ENCODE assay signal across 1 cellular context in the genomic region with DNA sequence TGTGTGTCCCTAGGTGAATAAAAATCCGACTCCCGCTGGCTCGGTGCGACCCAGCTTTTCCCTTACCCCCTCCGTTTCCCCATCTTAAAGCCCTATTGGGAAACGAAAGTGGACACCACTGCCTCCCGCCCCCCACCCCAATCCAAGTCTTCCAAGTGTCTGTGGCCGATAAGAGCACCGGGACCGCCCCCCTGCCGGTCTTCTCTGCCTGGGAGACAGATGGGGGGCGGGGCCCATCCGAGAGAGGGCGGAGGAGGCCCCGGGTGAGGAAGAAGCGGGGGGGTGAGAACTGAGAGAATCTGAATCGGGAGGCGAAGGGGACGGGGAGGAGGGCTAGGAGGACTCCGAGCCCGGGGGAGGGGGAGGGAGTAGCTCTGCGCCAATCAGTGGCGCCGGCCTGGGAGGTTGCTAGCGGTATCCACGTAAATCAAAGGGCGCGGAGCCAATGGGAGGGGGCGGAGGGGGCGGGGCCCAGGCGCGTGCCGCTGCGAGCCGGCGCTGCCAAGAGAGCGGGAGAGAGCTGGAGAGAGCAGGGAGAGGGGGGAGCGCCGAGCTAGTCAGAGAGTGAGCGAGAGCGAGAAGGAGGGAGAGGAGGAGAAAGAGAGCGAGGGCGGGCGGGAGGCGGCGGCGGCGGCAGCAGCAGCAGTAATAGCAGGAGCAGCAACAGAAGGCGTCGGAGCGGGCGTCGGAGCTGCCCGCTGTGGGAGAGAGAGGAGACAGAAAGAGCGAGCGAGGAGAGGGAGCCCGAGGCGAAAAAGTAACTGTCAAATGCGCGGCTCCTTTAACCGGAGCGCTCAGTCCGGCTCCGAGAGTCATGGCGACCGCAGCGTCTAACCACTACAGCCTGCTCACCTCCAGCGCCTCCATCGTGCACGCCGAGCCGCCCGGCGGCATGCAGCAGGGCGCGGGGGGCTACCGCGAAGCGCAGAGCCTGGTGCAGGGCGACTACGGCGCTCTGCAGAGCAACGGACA.
TF ChIP-seq lines count a peak whose summit lies in the region.

A gene (plus strand): TSS at position 515 of the 972 bp plus-strand sequence. CDS start 300 bp downstream, at position 815.

TF ChIP-seq in HEK293, 187 proteins besides CTCF, POLR2A, EP300 and RAD21 (continued from another document):
- TF ChIP-seq, protein P1, sequence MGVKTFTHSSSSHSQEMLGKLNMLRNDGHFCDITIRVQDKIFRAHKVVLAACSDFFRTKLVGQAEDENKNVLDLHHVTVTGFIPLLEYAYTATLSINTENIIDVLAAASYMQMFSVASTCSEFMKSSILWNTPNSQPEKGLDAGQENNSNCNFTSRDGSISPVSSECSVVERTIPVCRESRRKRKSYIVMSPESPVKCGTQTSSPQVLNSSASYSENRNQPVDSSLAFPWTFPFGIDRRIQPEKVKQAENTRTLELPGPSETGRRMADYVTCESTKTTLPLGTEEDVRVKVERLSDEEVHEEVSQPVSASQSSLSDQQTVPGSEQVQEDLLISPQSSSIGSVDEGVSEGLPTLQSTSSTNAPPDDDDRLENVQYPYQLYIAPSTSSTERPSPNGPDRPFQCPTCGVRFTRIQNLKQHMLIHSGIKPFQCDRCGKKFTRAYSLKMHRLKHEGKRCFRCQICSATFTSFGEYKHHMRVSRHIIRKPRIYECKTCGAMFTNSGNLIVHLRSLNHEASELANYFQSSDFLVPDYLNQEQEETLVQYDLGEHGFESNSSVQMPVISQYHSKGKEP (tag by site-specific recombination; IDR thresholded peaks at IDR 0.05) = no peak
- TF ChIP-seq OVOL3 (tag by site-specific recombination; IDR thresholded peaks at IDR 0.05) (peak; percentile 78; the same call in 1 of the 2 replicates), ZNF169 (tag by site-specific recombination; IDR thresholded peaks at IDR 0.05) (peak; percentile 82), ZXDB (tag by site-specific recombination; IDR thresholded peaks at IDR 0.05) (peak; percentile 59), FEZF1 (tag by site-specific recombination; IDR thresholded peaks at IDR 0.05) (peak; percentile 15; the same call in 1 of the 2 replicates), ZBTB21 (tag by site-specific recombination; IDR thresholded peaks at IDR 0.05) (no peak), SCRT1 (tag by site-specific recombination; IDR thresholded peaks at IDR 0.05; ENCODE audit: borderline replicate concordance) (no peak), ZNF629 (tag by site-specific recombination; IDR thresholded peaks at IDR 0.05) (no peak; the same call in 1 of the 2 replicates), ZNF624 (tag by site-specific recombination; IDR thresholded peaks at IDR 0.05) (no peak), ZNF335 (tag by site-specific recombination; conservative IDR thresholded peaks at IDR 0.05) (peak; percentile 52), ZBTB7A (tag by site-specific recombination; IDR thresholded peaks at IDR 0.05; ENCODE audit: low read depth) (no peak), ZNF114 (tag by site-specific recombination; IDR thresholded peaks at IDR 0.05) (no peak), ZNF433 (tag by site-specific recombination; IDR thresholded peaks at IDR 0.05; ENCODE audit: low read depth) (no peak), KLF9 (tag by site-specific recombination; IDR thresholded peaks at IDR 0.05; ENCODE audit: low read depth) (peak; percentile 90), ZNF24 (tag by site-specific recombination; IDR thresholded peaks at IDR 0.05) (0 out of 2 replicates have a peak, but pooled peaks have one; percentile 21), HOXD13 (CRISPR knock-in tag; IDR thresholded peaks at IDR 0.05; ENCODE audit: borderline replicate concordance) (no peak), ZNF2 (tag by site-specific recombination; IDR thresholded peaks at IDR 0.05) (peak; percentile 53), ZNF610 (tag by site-specific recombination; IDR thresholded peaks at IDR 0.05; ENCODE audit: borderline replicate concordance) (peak; percentile 82), PRDM1 (tag by site-specific recombination; IDR thresholded peaks at IDR 0.05) (peak; percentile 100), EGR2 (tag by site-specific recombination; IDR thresholded peaks at IDR 0.05; ENCODE audit: low read depth) (peak; percentile 93), KLF16 (tag by site-specific recombination; IDR thresholded peaks at IDR 0.05) (peak; percentile 87), ZNF707 (tag by site-specific recombination; IDR thresholded peaks at IDR 0.05) (no peak), ZNF221 (tag by site-specific recombination; IDR thresholded peaks at IDR 0.05; ENCODE audit: borderline replicate concordance) (no peak), GFI1B (tag by site-specific recombination; IDR thresholded peaks at IDR 0.05) (no peak), ZNF121 (tag by site-specific recombination; IDR thresholded peaks at IDR 0.05) (no peak), ZNF423 (tag by site-specific recombination; IDR thresholded peaks at IDR 0.05) (no peak), ZNF10 (tag by site-specific recombination; IDR thresholded peaks at IDR 0.05) (no peak), KLF10 (tag by site-specific recombination; IDR thresholded peaks at IDR 0.05) (no peak), ZSCAN30 (tag by site-specific recombination; IDR thresholded peaks at IDR 0.05) (peak; percentile 59; the same call in 1 of the 2 replicates), ZNF670 (tag by site-specific recombination; IDR thresholded peaks at IDR 0.05; ENCODE audit: low read depth) (no peak), ZNF146 (tag by site-specific recombination; IDR thresholded peaks at IDR 0.05) (no peak)
- TF ChIP-seq, protein P2, sequence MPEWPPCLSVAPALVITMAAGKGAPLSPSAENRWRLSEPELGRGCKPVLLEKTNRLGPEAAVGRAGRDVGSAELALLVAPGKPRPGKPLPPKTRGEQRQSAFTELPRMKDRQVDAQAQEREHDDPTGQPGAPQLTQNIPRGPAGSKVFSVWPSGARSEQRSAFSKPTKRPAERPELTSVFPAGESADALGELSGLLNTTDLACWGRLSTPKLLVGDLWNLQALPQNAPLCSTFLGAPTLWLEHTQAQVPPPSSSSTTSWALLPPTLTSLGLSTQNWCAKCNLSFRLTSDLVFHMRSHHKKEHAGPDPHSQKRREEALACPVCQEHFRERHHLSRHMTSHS (tag by site-specific recombination; IDR thresholded peaks at IDR 0.05) = no peak
- TF ChIP-seq, protein P3, sequence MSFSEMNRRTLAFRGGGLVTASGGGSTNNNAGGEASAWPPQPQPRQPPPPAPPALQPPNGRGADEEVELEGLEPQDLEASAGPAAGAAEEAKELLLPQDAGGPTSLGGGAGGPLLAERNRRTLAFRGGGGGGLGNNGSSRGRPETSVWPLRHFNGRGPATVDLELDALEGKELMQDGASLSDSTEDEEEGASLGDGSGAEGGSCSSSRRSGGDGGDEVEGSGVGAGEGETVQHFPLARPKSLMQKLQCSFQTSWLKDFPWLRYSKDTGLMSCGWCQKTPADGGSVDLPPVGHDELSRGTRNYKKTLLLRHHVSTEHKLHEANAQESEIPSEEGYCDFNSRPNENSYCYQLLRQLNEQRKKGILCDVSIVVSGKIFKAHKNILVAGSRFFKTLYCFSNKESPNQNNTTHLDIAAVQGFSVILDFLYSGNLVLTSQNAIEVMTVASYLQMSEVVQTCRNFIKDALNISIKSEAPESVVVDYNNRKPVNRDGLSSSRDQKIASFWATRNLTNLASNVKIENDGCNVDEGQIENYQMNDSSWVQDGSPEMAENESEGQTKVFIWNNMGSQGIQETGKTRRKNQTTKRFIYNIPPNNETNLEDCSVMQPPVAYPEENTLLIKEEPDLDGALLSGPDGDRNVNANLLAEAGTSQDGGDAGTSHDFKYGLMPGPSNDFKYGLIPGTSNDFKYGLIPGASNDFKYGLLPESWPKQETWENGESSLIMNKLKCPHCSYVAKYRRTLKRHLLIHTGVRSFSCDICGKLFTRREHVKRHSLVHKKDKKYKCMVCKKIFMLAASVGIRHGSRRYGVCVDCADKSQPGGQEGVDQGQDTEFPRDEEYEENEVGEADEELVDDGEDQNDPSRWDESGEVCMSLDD (tag by site-specific recombination; IDR thresholded peaks at IDR 0.05) = peak; percentile 20; the same call in 1 of the 2 replicates
- TF ChIP-seq, protein P4, sequence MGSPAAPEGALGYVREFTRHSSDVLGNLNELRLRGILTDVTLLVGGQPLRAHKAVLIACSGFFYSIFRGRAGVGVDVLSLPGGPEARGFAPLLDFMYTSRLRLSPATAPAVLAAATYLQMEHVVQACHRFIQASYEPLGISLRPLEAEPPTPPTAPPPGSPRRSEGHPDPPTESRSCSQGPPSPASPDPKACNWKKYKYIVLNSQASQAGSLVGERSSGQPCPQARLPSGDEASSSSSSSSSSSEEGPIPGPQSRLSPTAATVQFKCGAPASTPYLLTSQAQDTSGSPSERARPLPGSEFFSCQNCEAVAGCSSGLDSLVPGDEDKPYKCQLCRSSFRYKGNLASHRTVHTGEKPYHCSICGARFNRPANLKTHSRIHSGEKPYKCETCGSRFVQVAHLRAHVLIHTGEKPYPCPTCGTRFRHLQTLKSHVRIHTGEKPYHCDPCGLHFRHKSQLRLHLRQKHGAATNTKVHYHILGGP (tag by site-specific recombination; IDR thresholded peaks at IDR 0.05) = no peak
- TF ChIP-seq, protein P5, sequence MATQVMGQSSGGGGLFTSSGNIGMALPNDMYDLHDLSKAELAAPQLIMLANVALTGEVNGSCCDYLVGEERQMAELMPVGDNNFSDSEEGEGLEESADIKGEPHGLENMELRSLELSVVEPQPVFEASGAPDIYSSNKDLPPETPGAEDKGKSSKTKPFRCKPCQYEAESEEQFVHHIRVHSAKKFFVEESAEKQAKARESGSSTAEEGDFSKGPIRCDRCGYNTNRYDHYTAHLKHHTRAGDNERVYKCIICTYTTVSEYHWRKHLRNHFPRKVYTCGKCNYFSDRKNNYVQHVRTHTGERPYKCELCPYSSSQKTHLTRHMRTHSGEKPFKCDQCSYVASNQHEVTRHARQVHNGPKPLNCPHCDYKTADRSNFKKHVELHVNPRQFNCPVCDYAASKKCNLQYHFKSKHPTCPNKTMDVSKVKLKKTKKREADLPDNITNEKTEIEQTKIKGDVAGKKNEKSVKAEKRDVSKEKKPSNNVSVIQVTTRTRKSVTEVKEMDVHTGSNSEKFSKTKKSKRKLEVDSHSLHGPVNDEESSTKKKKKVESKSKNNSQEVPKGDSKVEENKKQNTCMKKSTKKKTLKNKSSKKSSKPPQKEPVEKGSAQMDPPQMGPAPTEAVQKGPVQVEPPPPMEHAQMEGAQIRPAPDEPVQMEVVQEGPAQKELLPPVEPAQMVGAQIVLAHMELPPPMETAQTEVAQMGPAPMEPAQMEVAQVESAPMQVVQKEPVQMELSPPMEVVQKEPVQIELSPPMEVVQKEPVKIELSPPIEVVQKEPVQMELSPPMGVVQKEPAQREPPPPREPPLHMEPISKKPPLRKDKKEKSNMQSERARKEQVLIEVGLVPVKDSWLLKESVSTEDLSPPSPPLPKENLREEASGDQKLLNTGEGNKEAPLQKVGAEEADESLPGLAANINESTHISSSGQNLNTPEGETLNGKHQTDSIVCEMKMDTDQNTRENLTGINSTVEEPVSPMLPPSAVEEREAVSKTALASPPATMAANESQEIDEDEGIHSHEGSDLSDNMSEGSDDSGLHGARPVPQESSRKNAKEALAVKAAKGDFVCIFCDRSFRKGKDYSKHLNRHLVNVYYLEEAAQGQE (tag by site-specific recombination; IDR thresholded peaks at IDR 0.05) = peak; percentile 54; the same call in 1 of the 2 replicates
